In genomic region chr3:187139895-187140253, GRCh38 we compare ENCODE assay signal across 8 cellular contexts. TPM values are rescaled to one million over a fixed set of nuclear protein-coding genes. Genes with fewer than 3 reads are reported as not detected.
DNase-seq lines count a peak whose midpoint lies in the region; ATAC-seq and TF ChIP-seq lines count a peak whose summit lies in the region.

No MANE protein-coding gene starts in this region.

- H3K4me2 ChIP-seq in smooth muscle cell: peak overlapping the region; percentile 85

- DNase-seq in HAP-1 (ENCODE audit: low spot score in 2 of 2): no peak
- DNase-seq in WTC11 (ENCODE audit: low spot score): no peak
- no peak for DNase-seq in smooth muscle cell (lab: John Stamatoyannopoulos, UW; ENCODE audit: unreplicated experiment)
- DNase-seq in germinal center (ENCODE audit: low spot score): no peak
- DNase-seq in ACHN: no peak
- DNase-seq in DMS114 treated with DMSO at 0.1 percent for 48 hours (lab: John Stamatoyannopoulos, UW; ENCODE audit: unreplicated experiment): no peak

- CTCF ChIA-PET in WTC11 (lab: Charles Lee): interaction anchor here (0.7 to 5.0 kb wide), 61 partner anchors 8 to 575 kb away, joined by 3 to 136 read pairs (median 5); partner anchors contain the start of gene MASP1

- H2AFZ ChIP-seq in smooth muscle cell (ENCODE audit: low read depth): peak overlapping the region; percentile 91

- H3K4me1 Mint-ChIP-seq in WTC11: peaks cover 6% of the 10 kb centered on the region

- H3K9me3 Mint-ChIP-seq in WTC11: peaks cover 39% of the 10 kb centered on the region

- H3K9me3 ChIP-seq in HAP-1 (peaks cover 5% of the 10 kb centered on the region; the same call in 1 of the 2 replicates), gastroesophageal sphincter (no peaks in the 10 kb centered on the region), smooth muscle cell (replicated peaks; ENCODE audit: low read depth) (no peaks in the 10 kb centered on the region)

- 11 to 33% methylated on average over 2 to 3 of the region's 3 CpGs for WGBS in gastroesophageal sphincter (ENCODE audit: low coverage in 1 of 2), 2 donors
- 37% methylated on average over 3 of the region's 3 CpGs for WGBS in smooth muscle cell (ENCODE audit: low lambda C conversion rate)

- H3K27ac Mint-ChIP-seq in WTC11: 0 out of 2 replicates have a peak overlapping the region, but pooled peaks have one; percentile 91

- H3K4me3 ChIP-seq in HAP-1: peak overlapping the region; percentile 51
- peak overlapping the region; percentile 30 to 65 for H3K4me3 ChIP-seq in gastroesophageal sphincter
- H3K4me3 ChIP-seq in smooth muscle cell: peak overlapping the region; percentile 59

- TF ChIP-seq CTCF in WTC11 (IDR thresholded peaks at IDR 0.05) (no peak), gastroesophageal sphincter (IDR thresholded peaks at IDR 0.05) (no peak), smooth muscle cell (IDR thresholded peaks at IDR 0.05; ENCODE audit: borderline replicate concordance, insufficient read depth, poor library complexity, severe bottlenecking) (no peak)

- H3K36me3 Mint-ChIP-seq in WTC11: peaks cover 57% of the 10 kb centered on the region

- H3K27me3 Mint-ChIP-seq in WTC11 (ENCODE audit: low read depth): no peaks in the 10 kb centered on the region

- H3K4me3 Mint-ChIP-seq in WTC11: peak overlapping the region; percentile 80

- peak overlapping the region in 3 of 4 donors; percentile 63 to 78 (median 72) for H3K27ac ChIP-seq in gastroesophageal sphincter
- H3K27ac ChIP-seq in smooth muscle cell (ENCODE audit: low read depth): no peak overlapping the region

- in situ Hi-C loops in HAP-1 (cut with MboI; ENCODE audit: low sequenced_read_pairs) (loop anchor here (25.0 kb wide), 1 partner anchor 303 kb away; the partner anchor contains the start of gene ADIPOQ), ACHN (cut with HindIII; ENCODE audit: low pct_ligation_motif_present, low pct_unique_long_range_greater_than_20kb, low sequenced_read_pairs) (no loop called here)

- H3K4me1 ChIP-seq in HAP-1 (peaks cover 8% of the 10 kb centered on the region), gastroesophageal sphincter (peaks cover 0 to 16% (median 0%) of the 10 kb centered on the region in 3 donors), smooth muscle cell (ENCODE audit: low read depth) (no peaks in the 10 kb centered on the region)

- H3K9ac ChIP-seq in smooth muscle cell (ENCODE audit: low read depth): no peak overlapping the region

- POLR2A ChIA-PET in WTC11 (lab: Charles Lee): interaction anchor here (0.6 to 1.6 kb wide), 7 partner anchors 11 to 333 kb away, joined by 3 to 11 read pairs (median 3); no protein-coding TSS in a partner anchor

- H3K79me2 ChIP-seq in smooth muscle cell (ENCODE audit: low read depth): no peaks in the 10 kb centered on the region

- H3F3A ChIP-seq in smooth muscle cell (ENCODE audit: low read depth): no peaks in the 10 kb centered on the region

- H4K20me1 ChIP-seq in smooth muscle cell (ENCODE audit: low read depth): no peaks in the 10 kb centered on the region

- H3K36me3 ChIP-seq in HAP-1 (replicated peaks): no peaks in the 10 kb centered on the region; the same call in none of the 2 replicates
- H3K36me3 ChIP-seq in gastroesophageal sphincter: no peaks in the 10 kb centered on the region
- no peaks in the 10 kb centered on the region for H3K36me3 ChIP-seq in smooth muscle cell (ENCODE audit: low read depth)

- no peak for TF ChIP-seq EP300 in gastroesophageal sphincter (IDR thresholded peaks at IDR 0.05)

- TF ChIP-seq POLR2A in gastroesophageal sphincter (IDR thresholded peaks at IDR 0.05): no peak

- ATAC-seq in WTC11 (no peak), gastroesophageal sphincter (no peak), GM18870 (IDR thresholded peaks at IDR 0.05; ENCODE audit: unreplicated experiment) (no peak)

- H3K27me3 ChIP-seq in HAP-1 (ENCODE audit: low read depth): 0 out of 2 replicates have a peak, but pooled peaks cover 2% of the 10 kb centered on the region
- no peaks in the 10 kb centered on the region for H3K27me3 ChIP-seq in gastroesophageal sphincter
- no peaks in the 10 kb centered on the region for H3K27me3 ChIP-seq in smooth muscle cell (ENCODE audit: low read depth)

TF ChIP-seq in WTC11, 78 proteins besides CTCF, POLR2A, EP300 and RAD21:
- TF ChIP-seq JAZF1 (CRISPR knock-in tag; IDR thresholded peaks at IDR 0.05): no peak
- TF ChIP-seq ZBTB21 (CRISPR knock-in tag; IDR thresholded peaks at IDR 0.05; ENCODE audit: borderline replicate concordance): 0 out of 2 replicates have a peak, but pooled peaks have one; percentile 2

RNA-seq across cellular contexts. Expression of gene RPL39L, which starts 0.6 kb away (rescaled TPM):
- total RNA-seq in WTC11 (2021) (78.3 to 79.5 TPM (median 79.0 TPM) in 3 replicates), gastroesophageal sphincter (1 to 10 TPM; 5.4 to 8.9 (median 7.4) TPM), smooth muscle cell (31.6 and 44.2 TPM in 2 replicates)
- polyA plus RNA-seq in smooth muscle cell: 35.1 and 40.3 TPM in 2 replicates

RNA-seq across cellular contexts. Expression of gene RTP1, which starts 57.4 kb away (rescaled TPM):
- 5.1 to 5.9 TPM (median 5.6 TPM) in 3 replicates for total RNA-seq in WTC11 (2021)
- not detected for total RNA-seq in gastroesophageal sphincter
- total RNA-seq in smooth muscle cell: not detected in 2 replicates
- polyA plus RNA-seq in smooth muscle cell: not detected in 2 replicates
